ENCODE assay signal across 14 cellular contexts in the genomic region with DNA sequence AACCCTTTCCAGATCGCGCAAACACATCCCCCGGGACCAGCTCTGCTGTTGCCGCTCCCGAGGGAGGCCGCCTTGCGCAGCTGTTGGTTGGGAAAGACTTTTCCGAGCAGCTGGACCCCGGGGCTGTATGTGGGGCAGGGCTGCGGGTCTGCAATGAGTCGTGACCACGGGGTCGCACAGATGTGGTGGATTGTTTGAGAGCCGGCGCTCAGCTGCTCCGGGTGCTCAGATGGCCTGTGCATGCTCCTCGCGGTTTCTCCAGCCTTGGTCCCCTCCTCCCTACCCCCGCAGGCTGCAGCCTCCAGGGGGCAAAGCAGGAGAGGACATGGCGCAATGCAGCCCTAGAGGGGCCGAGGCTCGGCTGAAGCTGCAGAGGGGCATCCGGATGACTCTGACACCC.
DNase-seq lines count a peak whose midpoint lies in the region; TF ChIP-seq lines count a peak whose summit lies in the region.
"Had no signal": no experiment of that assay in that cellular context is flagged by ENCODE, and none has a peak within 500 bp of the region (broad histone marks: within the 10 kb centered on the region; RNA-seq: fewer than 3 reads in every experiment).

No MANE protein-coding gene starts in this region.

- H3K27ac ChIP-seq in esophagus muscularis mucosa (replicated peaks in 1 of 4): no peak overlapping the region
- no peak overlapping the region for H3K27ac ChIP-seq in testis
- no peak overlapping the region for H3K27ac ChIP-seq in esophagus squamous epithelium
- H3K27ac ChIP-seq: SK-N-MC, vagina had no signal

- peaks cover 0 to 48% (median 0%) of the 10 kb centered on the region in 4 donors for H3K27me3 ChIP-seq in esophagus muscularis mucosa
- no peaks in the 10 kb centered on the region for H3K27me3 ChIP-seq in testis
- no peaks in the 10 kb centered on the region for H3K27me3 ChIP-seq in esophagus squamous epithelium
- H3K27me3 ChIP-seq: vagina had no signal

- WGBS in esophagus muscularis mucosa: 80% methylated on average over 18 of the region's 23 CpGs
- WGBS in testis, 2 donors: 69 to 90% methylated on average over 15 to 23 of the region's 23 CpGs
- WGBS in esophagus squamous epithelium, 2 donors: 80 to 98% methylated on average over 7 to 18 of the region's 23 CpGs

- no peak overlapping the region for H3K4me3 Mint-ChIP-seq in activated CD4-positive, alpha-beta memory T cell treated with anti-CD3 and anti-CD28 coated beads, Interleukin-2, amount 10 ng/mL, durations not matched to agents 7 days and 5 days
- H3K4me3 Mint-ChIP-seq in activated CD4-positive, alpha-beta memory T cell treated with anti-CD3 and anti-CD28 coated beads for 36 hours: no peak overlapping the region
- H3K4me3 Mint-ChIP-seq in mesothelial cell of epicardium: no peak overlapping the region
- no peak overlapping the region for H3K4me3 Mint-ChIP-seq in activated T-cell treated with anti-CD3 and anti-CD28 coated beads, Interleukin-2, amount 50 U/mL, for 24 hours
- H3K4me3 Mint-ChIP-seq: activated naive CD4-positive, alpha-beta T cell treated with anti-CD3 and anti-CD28 coated beads for 36 hours; stimulated activated effector memory CD8-positive, alpha-beta T cell treated with anti-CD3 and anti-CD28 coated beads, Interleukin-12 subunit alpha, Interleukin-12 subunit beta, amount 100 ng/mL, for 72 hours had no signal

- H3K4me3 ChIP-seq in esophagus muscularis mucosa (no peak overlapping the region), testis (peak overlapping the region; percentile 1 to 3), esophagus squamous epithelium (no peak overlapping the region)
- H3K4me3 ChIP-seq: SK-N-MC, vagina had no signal

- TF ChIP-seq CTCF in esophagus muscularis mucosa (IDR thresholded peaks at IDR 0.05): no peak
- TF ChIP-seq CTCF in mesothelial cell of epicardium (IDR thresholded peaks at IDR 0.05; ENCODE audit: unreplicated experiment): no peak
- no peak for TF ChIP-seq CTCF in testis (IDR thresholded peaks at IDR 0.05)
- no peak for TF ChIP-seq CTCF in esophagus squamous epithelium (IDR thresholded peaks at IDR 0.05)

- H3K36me3 Mint-ChIP-seq in activated CD4-positive, alpha-beta memory T cell treated with anti-CD3 and anti-CD28 coated beads, Interleukin-2, amount 10 ng/mL, durations not matched to agents 7 days and 5 days (ENCODE audit: low read depth): no peaks in the 10 kb centered on the region
- H3K36me3 Mint-ChIP-seq in activated CD4-positive, alpha-beta memory T cell treated with anti-CD3 and anti-CD28 coated beads for 36 hours: no peaks in the 10 kb centered on the region
- peaks cover 10% of the 10 kb centered on the region for H3K36me3 Mint-ChIP-seq in mesothelial cell of epicardium
- H3K36me3 Mint-ChIP-seq in activated T-cell treated with anti-CD3 and anti-CD28 coated beads, Interleukin-2, amount 50 U/mL, for 24 hours (ENCODE audit: low read depth): no peaks in the 10 kb centered on the region
- H3K36me3 Mint-ChIP-seq: stimulated activated effector memory CD8-positive, alpha-beta T cell treated with anti-CD3 and anti-CD28 coated beads, Interleukin-12 subunit alpha, Interleukin-12 subunit beta, amount 100 ng/mL, for 72 hours had no signal

- H3K27me3 Mint-ChIP-seq in activated CD4-positive, alpha-beta memory T cell treated with anti-CD3 and anti-CD28 coated beads, Interleukin-2, amount 10 ng/mL, durations not matched to agents 7 days and 5 days: peaks cover 8% of the 10 kb centered on the region
- peaks cover 18% of the 10 kb centered on the region for H3K27me3 Mint-ChIP-seq in activated CD4-positive, alpha-beta memory T cell treated with anti-CD3 and anti-CD28 coated beads for 36 hours
- H3K27me3 Mint-ChIP-seq in mesothelial cell of epicardium (ENCODE audit: low read depth): no peaks in the 10 kb centered on the region
- peaks cover 47% of the 10 kb centered on the region for H3K27me3 Mint-ChIP-seq in activated T-cell treated with anti-CD3 and anti-CD28 coated beads, Interleukin-2, amount 50 U/mL, for 24 hours

- TF ChIP-seq POLR2A in esophagus muscularis mucosa (IDR thresholded peaks at IDR 0.05; ENCODE audit: low read depth): no peak
- TF ChIP-seq POLR2A in testis (IDR thresholded peaks at IDR 0.05): no peak
- TF ChIP-seq POLR2A in esophagus squamous epithelium (IDR thresholded peaks at IDR 0.05): no peak

- DNase-seq in activated CD4-positive, alpha-beta memory T cell treated with anti-CD3 and anti-CD28 coated beads, Interleukin-2, amount 10 ng/mL, durations not matched to agents 7 days and 5 days: peak; percentile 12
- no peak for DNase-seq in activated CD4-positive, alpha-beta memory T cell treated with anti-CD3 and anti-CD28 coated beads for 36 hours
- DNase-seq in esophagus muscularis mucosa (ENCODE audit: extremely low spot score) (peak; percentile 72), mesothelial cell of epicardium (ENCODE audit: low spot score in 2 of 2, unreplicated experiment in 2 of 2) (no peak), testis (no peak), esophagus squamous epithelium (lab: John Stamatoyannopoulos, UW) (no peak), COLO829 (ENCODE audit: low spot score) (no peak)
- no peak for DNase-seq in activated T-cell treated with anti-CD3 and anti-CD28 coated beads, Interleukin-2, amount 50 U/mL, for 24 hours
- DNase-seq: activated naive CD4-positive, alpha-beta T cell treated with anti-CD3 and anti-CD28 coated beads for 36 hours; COR-L47; GF-D8 had no signal

- H3K4me1 Mint-ChIP-seq in activated CD4-positive, alpha-beta memory T cell treated with anti-CD3 and anti-CD28 coated beads, Interleukin-2, amount 10 ng/mL, durations not matched to agents 7 days and 5 days: no peaks in the 10 kb centered on the region
- no peaks in the 10 kb centered on the region for H3K4me1 Mint-ChIP-seq in activated CD4-positive, alpha-beta memory T cell treated with anti-CD3 and anti-CD28 coated beads for 36 hours (ENCODE audit: low read depth)
- H3K4me1 Mint-ChIP-seq in mesothelial cell of epicardium: peaks cover 36% of the 10 kb centered on the region
- H3K4me1 Mint-ChIP-seq in activated T-cell treated with anti-CD3 and anti-CD28 coated beads, Interleukin-2, amount 50 U/mL, for 24 hours (ENCODE audit: low read depth): no peaks in the 10 kb centered on the region
- H3K4me1 Mint-ChIP-seq: stimulated activated effector memory CD8-positive, alpha-beta T cell treated with anti-CD3 and anti-CD28 coated beads, Interleukin-12 subunit alpha, Interleukin-12 subunit beta, amount 100 ng/mL, for 72 hours had no signal

- no peaks in the 10 kb centered on the region for H3K9me3 ChIP-seq in esophagus muscularis mucosa
- no peaks in the 10 kb centered on the region for H3K9me3 ChIP-seq in testis
- H3K9me3 ChIP-seq in esophagus squamous epithelium: no peaks in the 10 kb centered on the region
- H3K9me3 ChIP-seq: vagina had no signal

- intact Hi-C loops in activated CD4-positive, alpha-beta memory T cell treated with anti-CD3 and anti-CD28 coated beads for 36 hours (cut with micrococcal nuclease): no loop called here
- intact Hi-C loops in esophagus muscularis mucosa (cut with DNase I): no loop called here
- intact Hi-C loops in testis (cut with DNase I; ENCODE audit: low total_unique reads): no loop called here
- intact Hi-C loops in esophagus squamous epithelium (cut with DNase I): no loop called here

- POLR2A ChIA-PET in activated CD4-positive, alpha-beta memory T cell treated with anti-CD3 and anti-CD28 coated beads, Interleukin-2, amount 10 ng/mL, durations not matched to agents 7 days and 5 days (lab: Charles Lee): no interaction called here
- POLR2A ChIA-PET in activated CD4-positive, alpha-beta memory T cell treated with anti-CD3 and anti-CD28 coated beads for 36 hours (lab: Charles Lee): no interaction called here

- peaks cover 13 to 23% (median 17%) of the 10 kb centered on the region in 4 donors for H3K4me1 ChIP-seq in esophagus muscularis mucosa
- H3K4me1 ChIP-seq in testis: peaks cover 32% of the 10 kb centered on the region
- H3K4me1 ChIP-seq in esophagus squamous epithelium: peaks cover 17 to 42% (median 20%) of the 10 kb centered on the region in 3 donors

- H3K36me3 ChIP-seq in esophagus muscularis mucosa: no peaks in the 10 kb centered on the region
- H3K36me3 ChIP-seq in testis (ENCODE audit: low read depth, missing control alignments): no peaks in the 10 kb centered on the region
- H3K36me3 ChIP-seq in esophagus squamous epithelium: no peaks in the 10 kb centered on the region
- H3K36me3 ChIP-seq: vagina had no signal

- CTCF ChIA-PET in activated CD4-positive, alpha-beta memory T cell treated with anti-CD3 and anti-CD28 coated beads, Interleukin-2, amount 10 ng/mL, durations not matched to agents 7 days and 5 days (lab: Charles Lee): no interaction called here
- CTCF ChIA-PET in activated CD4-positive, alpha-beta memory T cell treated with anti-CD3 and anti-CD28 coated beads for 36 hours (lab: Charles Lee): no interaction called here

- no peaks in the 10 kb centered on the region for H3K9me3 Mint-ChIP-seq in activated CD4-positive, alpha-beta memory T cell treated with anti-CD3 and anti-CD28 coated beads, Interleukin-2, amount 10 ng/mL, durations not matched to agents 7 days and 5 days
- no peaks in the 10 kb centered on the region for H3K9me3 Mint-ChIP-seq in activated CD4-positive, alpha-beta memory T cell treated with anti-CD3 and anti-CD28 coated beads for 36 hours
- H3K9me3 Mint-ChIP-seq in mesothelial cell of epicardium: no peaks in the 10 kb centered on the region
- H3K9me3 Mint-ChIP-seq in activated T-cell treated with anti-CD3 and anti-CD28 coated beads, Interleukin-2, amount 50 U/mL, for 24 hours: no peaks in the 10 kb centered on the region
- H3K9me3 Mint-ChIP-seq: activated naive CD4-positive, alpha-beta T cell treated with anti-CD3 and anti-CD28 coated beads for 36 hours; stimulated activated effector memory CD8-positive, alpha-beta T cell treated with anti-CD3 and anti-CD28 coated beads, Interleukin-12 subunit alpha, Interleukin-12 subunit beta, amount 100 ng/mL, for 72 hours had no signal

- H3K27ac Mint-ChIP-seq in activated CD4-positive, alpha-beta memory T cell treated with anti-CD3 and anti-CD28 coated beads, Interleukin-2, amount 10 ng/mL, durations not matched to agents 7 days and 5 days: no peak overlapping the region
- H3K27ac Mint-ChIP-seq in activated CD4-positive, alpha-beta memory T cell treated with anti-CD3 and anti-CD28 coated beads for 36 hours: no peak overlapping the region
- peak overlapping the region; percentile 64 for H3K27ac Mint-ChIP-seq in mesothelial cell of epicardium
- H3K27ac Mint-ChIP-seq in activated T-cell treated with anti-CD3 and anti-CD28 coated beads, Interleukin-2, amount 50 U/mL, for 24 hours: no peak overlapping the region
- H3K27ac Mint-ChIP-seq: activated naive CD4-positive, alpha-beta T cell treated with anti-CD3 and anti-CD28 coated beads for 36 hours; stimulated activated effector memory CD8-positive, alpha-beta T cell treated with anti-CD3 and anti-CD28 coated beads, Interleukin-12 subunit alpha, Interleukin-12 subunit beta, amount 100 ng/mL, for 72 hours had no signal

- TF ChIP-seq EP300 in esophagus muscularis mucosa (IDR thresholded peaks at IDR 0.05): no peak

Comparison
In these comparisons a context has a peak if more than half of its experiments do, and no peak if none do; other contexts are left out.
1. DNase-seq: peak in activated CD4-positive, alpha-beta memory T cell treated with anti-CD3 and anti-CD28 coated beads, Interleukin-2, amount 10 ng/mL, durations not matched to agents 7 days and 5 days (single experiment) and esophagus muscularis mucosa (single experiment); none in activated CD4-positive, alpha-beta memory T cell treated with anti-CD3 and anti-CD28 coated beads for 36 hours (single experiment), mesothelial cell of epicardium (0 of 2), testis (single experiment), esophagus squamous epithelium (single experiment), activated T-cell treated with anti-CD3 and anti-CD28 coated beads, Interleukin-2, amount 50 U/mL, for 24 hours (single experiment) and COLO829 (single experiment).
2. H3K4me3 ChIP-seq: peak in testis (2 of 2); none in esophagus muscularis mucosa (0 of 4) and esophagus squamous epithelium (0 of 4).